Comparison of ENCODE assay signal across 38 cellular contexts in genomic region chr18:13943338-13943737, GRCh38. TPM values are rescaled to one million over a fixed set of nuclear protein-coding genes. Genes with fewer than 3 reads are reported as not detected.
"Had no signal": no experiment of that assay in that cellular context is flagged by ENCODE, and none has a peak within 500 bp of the region (broad histone marks: within the 10 kb centered on the region; RNA-seq: fewer than 3 reads in every experiment).

No MANE protein-coding gene starts in this region.

- H3K36me3 ChIP-seq: MG63 had no signal

- H3K9me3 ChIP-seq: MG63 had no signal

- H3K4me2 ChIP-seq: KMS-11 had no signal

- H3K27me3 ChIP-seq: MG63 had no signal

- DNase-seq: Karpas-422, Kasumi-1, MG63, MM.1S, MV-4-11, NCI-H1048, NCI-H1092, NCI-H1092 treated with DMSO at 0.1 percent for 48 hours, NCI-H1105, NCI-H1105 treated with DMSO at 0.1 percent for 48 hours, NCI-H1417, NCI-H1417 treated with DMSO at 0.1 percent for 48 hours, NCI-H1436, NCI-H1436 treated with DMSO at 0.1 percent for 48 hours, NCI-H146, NCI-H1694, NCI-H1694 treated with DMSO at 0.1 percent for 48 hours, NCI-H187, NCI-H187 treated with DMSO at 0.1 percent for 48 hours, NCI-H1930, NCI-H2029, NCI-H2029 treated with DMSO at 0.1 percent for 48 hours, NCI-H2081, NCI-H2081 treated with DMSO at 0.1 percent for 48 hours, NCI-H2107, NCI-H2171, NCI-H2171 treated with DMSO at 0.1 percent for 48 hours, NCI-H2227 treated with DMSO at 0.1 percent for 48 hours, NCI-H226, NCI-H345, NCI-H446, NCI-H446 treated with DMSO at 0.1 percent for 48 hours, NCI-H510A had no signal

- H3K9ac ChIP-seq: KMS-11 had no signal

- H3K27ac ChIP-seq: KMS-11 had no signal

- H3K4me3 ChIP-seq: MG63 had no signal

RNA-seq across cellular contexts. Expression of gene MC2R, which starts 28.0 kb away (rescaled TPM):
- total RNA-seq: LHCN-M2, M059J, MCF 10A, NCI-H460 had no signal
